In genomic region chr1:19455353-19455752, GRCh38 we compare ENCODE assay signal across 2 cellular contexts.
TF ChIP-seq lines count a peak whose summit lies in the region.

No MANE protein-coding gene starts in this region.

TF ChIP-seq in GM23338, 12 proteins besides CTCF, POLR2A, EP300 and RAD21 (continued from another document):
- no peak for TF ChIP-seq ETS1 (IDR thresholded peaks at IDR 0.05)
- no peak for TF ChIP-seq POLR2AphosphoS5 (IDR thresholded peaks at IDR 0.05; ENCODE audit: low read depth)
- no peak for TF ChIP-seq ZNF462 (CRISPR knock-in tag; IDR thresholded peaks at IDR 0.05)
- no peak for TF ChIP-seq JUNB (IDR thresholded peaks at IDR 0.05; ENCODE audit: unreplicated experiment)
- TF ChIP-seq EZH2phosphoT487 (IDR thresholded peaks at IDR 0.05; ENCODE audit: unreplicated experiment) = no peak
- no peak for TF ChIP-seq EZH2 (IDR thresholded peaks at IDR 0.05; ENCODE audit: low read depth, unreplicated experiment)

TF ChIP-seq in WTC11, 78 proteins besides CTCF, POLR2A, EP300 and RAD21 (continued from another document):
- TF ChIP-seq ZNF532 (CRISPR knock-in tag; IDR thresholded peaks at IDR 0.05; ENCODE audit: borderline replicate concordance) (no peak), CREM (CRISPR knock-in tag; IDR thresholded peaks at IDR 0.05) (no peak)
- TF ChIP-seq, protein P1, sequence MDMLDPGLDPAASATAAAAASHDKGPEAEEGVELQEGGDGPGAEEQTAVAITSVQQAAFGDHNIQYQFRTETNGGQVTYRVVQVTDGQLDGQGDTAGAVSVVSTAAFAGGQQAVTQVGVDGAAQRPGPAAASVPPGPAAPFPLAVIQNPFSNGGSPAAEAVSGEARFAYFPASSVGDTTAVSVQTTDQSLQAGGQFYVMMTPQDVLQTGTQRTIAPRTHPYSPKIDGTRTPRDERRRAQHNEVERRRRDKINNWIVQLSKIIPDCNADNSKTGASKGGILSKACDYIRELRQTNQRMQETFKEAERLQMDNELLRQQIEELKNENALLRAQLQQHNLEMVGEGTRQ (CRISPR knock-in tag; IDR thresholded peaks at IDR 0.05) = no peak
